In the genomic region with DNA sequence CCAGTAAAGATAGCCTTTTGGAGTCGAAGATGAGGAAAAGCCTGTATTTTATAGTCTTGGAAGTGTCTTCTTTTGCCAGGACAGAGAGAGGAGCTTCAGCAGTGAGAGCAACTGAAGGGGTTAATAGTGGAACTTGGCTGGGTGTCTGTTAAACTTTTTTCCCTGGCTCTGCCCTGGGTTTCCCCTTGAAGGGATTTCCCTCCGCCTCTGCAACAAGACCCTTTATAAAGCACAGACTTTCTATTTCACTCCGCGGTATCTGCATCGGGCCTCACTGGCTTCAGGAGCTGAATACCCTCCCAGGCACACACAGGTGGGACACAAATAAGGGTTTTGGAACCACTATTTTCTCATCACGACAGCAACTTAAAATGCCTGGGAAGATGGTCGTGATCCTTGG, we compare ENCODE assay signal across 8 cellular contexts. TPM values are rescaled to one million over a fixed set of nuclear protein-coding genes. Genes with fewer than 3 reads are reported as not detected.
DNase-seq lines count a peak whose midpoint lies in the region; ATAC-seq and TF ChIP-seq lines count a peak whose summit lies in the region.

A gene with protein sequence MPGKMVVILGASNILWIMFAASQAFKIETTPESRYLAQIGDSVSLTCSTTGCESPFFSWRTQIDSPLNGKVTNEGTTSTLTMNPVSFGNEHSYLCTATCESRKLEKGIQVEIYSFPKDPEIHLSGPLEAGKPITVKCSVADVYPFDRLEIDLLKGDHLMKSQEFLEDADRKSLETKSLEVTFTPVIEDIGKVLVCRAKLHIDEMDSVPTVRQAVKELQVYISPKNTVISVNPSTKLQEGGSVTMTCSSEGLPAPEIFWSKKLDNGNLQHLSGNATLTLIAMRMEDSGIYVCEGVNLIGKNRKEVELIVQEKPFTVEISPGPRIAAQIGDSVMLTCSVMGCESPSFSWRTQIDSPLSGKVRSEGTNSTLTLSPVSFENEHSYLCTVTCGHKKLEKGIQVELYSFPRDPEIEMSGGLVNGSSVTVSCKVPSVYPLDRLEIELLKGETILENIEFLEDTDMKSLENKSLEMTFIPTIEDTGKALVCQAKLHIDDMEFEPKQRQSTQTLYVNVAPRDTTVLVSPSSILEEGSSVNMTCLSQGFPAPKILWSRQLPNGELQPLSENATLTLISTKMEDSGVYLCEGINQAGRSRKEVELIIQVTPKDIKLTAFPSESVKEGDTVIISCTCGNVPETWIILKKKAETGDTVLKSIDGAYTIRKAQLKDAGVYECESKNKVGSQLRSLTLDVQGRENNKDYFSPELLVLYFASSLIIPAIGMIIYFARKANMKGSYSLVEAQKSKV (plus strand): TSS at position 253 of the 400 bp plus-strand sequence. CDS start 119 bp downstream, at position 372.

- H3K27me3 ChIP-seq in brain microvascular endothelial cell (replicated peaks), result no peaks in the 10 kb centered on the region
- no peaks in the 10 kb centered on the region for H3K27me3 ChIP-seq in mesendoderm (ENCODE audit: insufficient read depth, low read length, poor library complexity)
- no peaks in the 10 kb centered on the region for H3K27me3 ChIP-seq in vagina

- WGBS in mesendoderm (ENCODE audit: extremely low coverage, insufficient coverage, low lambda C conversion rate), result no CpG with 5 or more reads among the region's 7 CpGs

- H3K4me3 Mint-ChIP-seq in activated CD8-positive, alpha-beta memory T cell treated with anti-CD3 and anti-CD28 coated beads, Interleukin-2, amount 10 ng/mL, durations not matched to agents 7 days and 5 days, result peak within 1 kb of the TSS; percentile 54

- H3K23ac ChIP-seq in mesendoderm (ENCODE audit: low read length), result no peak within 1 kb of the TSS

- intact Hi-C loops in vagina (cut with DNase I), result no loop called here

- H2BK5ac ChIP-seq in mesendoderm (ENCODE audit: low read length), result no peak within 1 kb of the TSS

- H3K4me1 ChIP-seq in mesendoderm (ENCODE audit: control insufficient read depth, low read depth, low read length), result no peaks in the 10 kb centered on the region
- H3K4me1 ChIP-seq in vagina, result peaks cover 17% of the 10 kb centered on the region

- H4K8ac ChIP-seq in mesendoderm (ENCODE audit: low read depth, low read length), result no peak within 1 kb of the TSS

- peak; percentile 42 for DNase-seq in activated CD8-positive, alpha-beta memory T cell treated with anti-CD3 and anti-CD28 coated beads, Interleukin-2, amount 10 ng/mL, durations not matched to agents 7 days and 5 days
- DNase-seq in activated CD8-positive, alpha-beta memory T cell treated with anti-CD3 and anti-CD28 coated beads, Interleukin-2, amount 50 U/mL, for 48 hours, result no peak
- DNase-seq in brain microvascular endothelial cell (peak; percentile 41), mesendoderm (peak; percentile 42), vagina (ENCODE audit: extremely low spot score in 2 of 2) (no peak), AG20443 (ENCODE audit: low spot score) (no peak), DMS 273 treated with DMSO at 0.1 percent for 48 hours (lab: John Stamatoyannopoulos, UW) (no peak), GM19238 (ENCODE audit: insufficient read length, low spot score) (no peak)

- no peak for ATAC-seq in activated CD8-positive, alpha-beta memory T cell treated with anti-CD3 and anti-CD28 coated beads, Interleukin-2, amount 10 ng/mL, durations not matched to agents 7 days and 5 days

- H3K9me3 ChIP-seq in vagina, result no peaks in the 10 kb centered on the region

- in situ Hi-C loops in brain microvascular endothelial cell (cut with HindIII; ENCODE audit: low pct_ligation_motif_present, low sequenced_read_pairs), result no loop called here

- no peak within 1 kb of the TSS for H2BK120ac ChIP-seq in mesendoderm (ENCODE audit: low read depth, low read length)

- H3K9ac ChIP-seq in mesendoderm (ENCODE audit: low read length), result no peak within 1 kb of the TSS

- no peak within 1 kb of the TSS for H2AK5ac ChIP-seq in mesendoderm (ENCODE audit: low read length)

- H3K4me1 Mint-ChIP-seq in activated CD8-positive, alpha-beta memory T cell treated with anti-CD3 and anti-CD28 coated beads, Interleukin-2, amount 10 ng/mL, durations not matched to agents 7 days and 5 days, result peaks cover 18% of the 10 kb centered on the region

- H3K4me3 ChIP-seq in brain microvascular endothelial cell (ENCODE audit: low read depth, low read length), result peak within 1 kb of the TSS; percentile 29
- no peak within 1 kb of the TSS for H3K4me3 ChIP-seq in mesendoderm (ENCODE audit: low read length)
- H3K4me3 ChIP-seq in vagina, result peak within 1 kb of the TSS; percentile 15 to 25

- no peaks in the 10 kb centered on the region for H3K36me3 ChIP-seq in brain microvascular endothelial cell (replicated peaks)
- H3K36me3 ChIP-seq in mesendoderm (ENCODE audit: control insufficient read depth, insufficient read depth, low read length), result no peaks in the 10 kb centered on the region
- no peaks in the 10 kb centered on the region for H3K36me3 ChIP-seq in vagina

- no peak within 1 kb of the TSS for H2BK15ac ChIP-seq in mesendoderm (replicated peaks; ENCODE audit: low read depth)

- peak within 1 kb of the TSS; percentile 3 for H3K27ac Mint-ChIP-seq in activated CD8-positive, alpha-beta memory T cell treated with anti-CD3 and anti-CD28 coated beads, Interleukin-2, amount 10 ng/mL, durations not matched to agents 7 days and 5 days

- peaks cover 5% of the 10 kb centered on the region for H3K36me3 Mint-ChIP-seq in activated CD8-positive, alpha-beta memory T cell treated with anti-CD3 and anti-CD28 coated beads, Interleukin-2, amount 10 ng/mL, durations not matched to agents 7 days and 5 days

- H3K79me2 ChIP-seq in mesendoderm (ENCODE audit: control insufficient read depth, insufficient read depth, low read length), result no peaks in the 10 kb centered on the region

- H3K9me3 Mint-ChIP-seq in activated CD8-positive, alpha-beta memory T cell treated with anti-CD3 and anti-CD28 coated beads, Interleukin-2, amount 10 ng/mL, durations not matched to agents 7 days and 5 days (ENCODE audit: low read depth), result no peaks in the 10 kb centered on the region

- CTCF ChIA-PET in activated CD8-positive, alpha-beta memory T cell treated with anti-CD3 and anti-CD28 coated beads, Interleukin-2, amount 10 ng/mL, durations not matched to agents 7 days and 5 days (lab: Charles Lee), result no interaction called here

- TF ChIP-seq POLR2A in vagina (IDR thresholded peaks at IDR 0.05), result no peak

- no peak within 1 kb of the TSS for H3K4me2 ChIP-seq in mesendoderm (ENCODE audit: low read length)

- no peak within 1 kb of the TSS for H3K18ac ChIP-seq in mesendoderm (ENCODE audit: low read length)

- H3K56ac ChIP-seq in mesendoderm (ENCODE audit: low read length), result no peak within 1 kb of the TSS

- H4K5ac ChIP-seq in mesendoderm (ENCODE audit: low read length), result no peak within 1 kb of the TSS

- peaks cover 37% of the 10 kb centered on the region for H3K27me3 Mint-ChIP-seq in activated CD8-positive, alpha-beta memory T cell treated with anti-CD3 and anti-CD28 coated beads, Interleukin-2, amount 10 ng/mL, durations not matched to agents 7 days and 5 days

- no peak within 1 kb of the TSS for H3K4ac ChIP-seq in mesendoderm (ENCODE audit: low read depth, low read length)

- H3K27ac ChIP-seq in brain microvascular endothelial cell (no peak within 1 kb of the TSS), mesendoderm (ENCODE audit: low read depth, low read length) (no peak within 1 kb of the TSS), vagina (no peak within 1 kb of the TSS)

- no peaks in the 10 kb centered on the region for H3K79me1 ChIP-seq in mesendoderm (ENCODE audit: low read length)

- TF ChIP-seq CTCF in brain microvascular endothelial cell (IDR thresholded peaks at IDR 0.05; ENCODE audit: low read depth, low read length, missing control alignments) (no peak), vagina (IDR thresholded peaks at IDR 0.05) (no peak)

RNA-seq across cellular contexts. Expression of the gene that starts here (rescaled TPM):
- 1 to 10 TPM; 2.7 to 9.2 TPM for total RNA-seq in activated CD8-positive, alpha-beta memory T cell treated with anti-CD3 and anti-CD28 coated beads, Interleukin-2, amount 10 ng/mL, durations not matched to agents 7 days and 5 days
- polyA plus RNA-seq in mesendoderm (2013, experiment 1 of 2), result 0.01 TPM
- polyA plus RNA-seq in mesendoderm (2013, experiment 2 of 2), result not detected
- total RNA-seq in vagina, result 5.6 TPM

Comparison
In these comparisons a context has a peak if more than half of its experiments do, and no peak if none do; other contexts are left out.
1. DNase-seq: peak in activated CD8-positive, alpha-beta memory T cell treated with anti-CD3 and anti-CD28 coated beads, Interleukin-2, amount 10 ng/mL, durations not matched to agents 7 days and 5 days (single experiment), brain microvascular endothelial cell (single experiment) and mesendoderm (single experiment); none in activated CD8-positive, alpha-beta memory T cell treated with anti-CD3 and anti-CD28 coated beads, Interleukin-2, amount 50 U/mL, for 48 hours (single experiment), vagina (0 of 2), AG20443 (single experiment), DMS 273 treated with DMSO at 0.1 percent for 48 hours (single experiment) and GM19238 (single experiment).